9 cellular contexts compared by ENCODE assay signal in genomic region chr7:2821842-2822507, GRCh38. TPM values are rescaled to one million over a fixed set of nuclear protein-coding genes. Genes with fewer than 3 reads are reported as not detected.
DNase-seq lines count a peak whose midpoint lies in the region; ATAC-seq and TF ChIP-seq lines count a peak whose summit lies in the region.
"Had no signal": no experiment of that assay in that cellular context is flagged by ENCODE, and none has a peak within 500 bp of the region (broad histone marks: within the 10 kb centered on the region; RNA-seq: fewer than 3 reads in every experiment).

No MANE protein-coding gene starts in this region.

- H3K27ac ChIP-seq in OCI-LY7 (ENCODE audit: low read depth, low read length, poor library complexity, severe bottlenecking), result peak overlapping the region; percentile 82

- no peaks in the 10 kb centered on the region for H3K36me3 Mint-ChIP-seq in activated naive CD4-positive, alpha-beta T cell treated with anti-CD3 and anti-CD28 coated beads, Interleukin-2, amount 10 ng/mL, durations not matched to agents 7 days and 5 days

- CTCF ChIA-PET in OCI-LY7 (lab: Charles Lee; ENCODE audit: unreplicated experiment), result interaction anchor here (1.0 kb wide), 1 partner anchor 17 kb away, joined by 6 read pairs; no protein-coding TSS in a partner anchor
- CTCF ChIA-PET in activated naive CD4-positive, alpha-beta T cell treated with anti-CD3 and anti-CD28 coated beads, Interleukin-2, amount 10 ng/mL, durations not matched to agents 7 days and 5 days (lab: Charles Lee), result interaction anchor here (1.0 to 1.2 kb wide), 2 partner anchors 11 to 12 kb away, joined by 3 read pairs; no protein-coding TSS in a partner anchor

- H3K9me3 Mint-ChIP-seq in activated naive CD4-positive, alpha-beta T cell treated with anti-CD3 and anti-CD28 coated beads, Interleukin-2, amount 10 ng/mL, durations not matched to agents 7 days and 5 days, result no peaks in the 10 kb centered on the region
- H3K9me3 Mint-ChIP-seq: activated naive CD4-positive, alpha-beta T cell treated with anti-CD3 and anti-CD28 coated beads, Interleukin-2, amount 50 U/mL, for 24 hours had no signal

- peaks cover 82% of the 10 kb centered on the region for H3K79me2 ChIP-seq in OCI-LY7 (ENCODE audit: insufficient read depth, low read depth, low read length)

- H3K4me3 ChIP-seq in AG09309 (ENCODE audit: control insufficient read depth, low read depth, low read length) (no peak overlapping the region), OCI-LY7 (ENCODE audit: low read depth, low read length, poor library complexity, severe bottlenecking) (peak overlapping the region; percentile 54)

- no peaks in the 10 kb centered on the region for H3K9me2 ChIP-seq in OCI-LY7 (ENCODE audit: insufficient read depth, low read length)

- no TSS peak for BruUV-seq in OCI-LY7 (replicated peaks; lab: Mats Ljungman, UMichigan)

- ATAC-seq in GM21786 (IDR thresholded peaks at IDR 0.05; ENCODE audit: unreplicated experiment), result peak; percentile 64

- POLR2A ChIA-PET in OCI-LY7 (lab: Charles Lee), result interaction anchor here (0.6 to 1.8 kb wide), 7 partner anchors 9 to 112 kb away, joined by 3 to 5 read pairs (median 4); no protein-coding TSS in a partner anchor

- no peak overlapping the region for H3K4me3 Mint-ChIP-seq in activated naive CD4-positive, alpha-beta T cell treated with anti-CD3 and anti-CD28 coated beads, Interleukin-2, amount 10 ng/mL, durations not matched to agents 7 days and 5 days
- H3K4me3 Mint-ChIP-seq: activated naive CD4-positive, alpha-beta T cell treated with anti-CD3 and anti-CD28 coated beads, Interleukin-2, amount 50 U/mL, for 24 hours had no signal

- no peak overlapping the region for H3K27ac Mint-ChIP-seq in activated naive CD4-positive, alpha-beta T cell treated with anti-CD3 and anti-CD28 coated beads, Interleukin-2, amount 10 ng/mL, durations not matched to agents 7 days and 5 days
- H3K27ac Mint-ChIP-seq: activated naive CD4-positive, alpha-beta T cell treated with anti-CD3 and anti-CD28 coated beads, Interleukin-2, amount 50 U/mL, for 24 hours had no signal

- intact Hi-C loops in OCI-LY7 (cut with micrococcal nuclease; ENCODE audit: unreplicated experiment), result no loop called here

- no peaks in the 10 kb centered on the region for H4K20me1 ChIP-seq in OCI-LY7 (ENCODE audit: insufficient read depth, low read length)

- DNase-seq in AG09309 (ENCODE audit: low read depth) (peak; percentile 59), OCI-LY7 (ENCODE audit: low spot score) (peak; percentile 81), glomerular endothelial cell (ENCODE audit: extremely low read depth, low read depth, low spot score) (peak; percentile 51), NCI-H446 treated with DMSO at 0.1 percent for 48 hours (lab: John Stamatoyannopoulos, UW) (no peak), NCI-H69 (lab: John Stamatoyannopoulos, UW) (no peak), hippocampal formation (lab: John Stamatoyannopoulos, UW) (no peak)
- DNase-seq in activated naive CD4-positive, alpha-beta T cell treated with anti-CD3 and anti-CD28 coated beads, Interleukin-2, amount 10 ng/mL, durations not matched to agents 7 days and 5 days, result no peak

- TF ChIP-seq CTCF in AG09309 (IDR thresholded peaks at IDR 0.05; ENCODE audit: control insufficient read depth, insufficient read depth, low read depth, low read length, missing control alignments) (no peak), OCI-LY7 (conservative IDR thresholded peaks at IDR 0.05; ENCODE audit: low read length) (no peak)

- no peaks in the 10 kb centered on the region for H3K36me3 ChIP-seq in OCI-LY7 (ENCODE audit: insufficient read depth, low read length)

- H3K4me1 Mint-ChIP-seq in activated naive CD4-positive, alpha-beta T cell treated with anti-CD3 and anti-CD28 coated beads, Interleukin-2, amount 10 ng/mL, durations not matched to agents 7 days and 5 days, result peaks cover 7% of the 10 kb centered on the region

- peak overlapping the region; percentile 4; the same call in 1 of the 2 replicates for H2AFZ ChIP-seq in OCI-LY7 (ENCODE audit: low read length)

- H3K9me3 ChIP-seq in OCI-LY7 (ENCODE audit: low read length), result no peaks in the 10 kb centered on the region

- H3K4me1 ChIP-seq in OCI-LY7 (ENCODE audit: insufficient read depth, low read length, poor library complexity, severe bottlenecking), result peaks cover 64% of the 10 kb centered on the region

- peak overlapping the region; percentile 80 for H3K4me2 ChIP-seq in OCI-LY7 (ENCODE audit: low read length)

- no peaks in the 10 kb centered on the region for H3K27me3 Mint-ChIP-seq in activated naive CD4-positive, alpha-beta T cell treated with anti-CD3 and anti-CD28 coated beads, Interleukin-2, amount 10 ng/mL, durations not matched to agents 7 days and 5 days
- H3K27me3 Mint-ChIP-seq: activated naive CD4-positive, alpha-beta T cell treated with anti-CD3 and anti-CD28 coated beads, Interleukin-2, amount 50 U/mL, for 24 hours had no signal

RNA-seq across cellular contexts. Expression of gene GNA12, which starts 22.1 kb away (rescaled TPM):
- 6.5 and 10.3 TPM in 2 replicates for total RNA-seq in OCI-LY7 (2014; rRNA removed; shearing (Covaris generic))
- total RNA-seq in OCI-LY7 (2022) (35.9 and 36.1 TPM in 2 replicates), glomerular endothelial cell (70.8 and 86.9 TPM in 2 replicates)

Comparison
In these comparisons a context has a peak if more than half of its experiments do, and no peak if none do; other contexts are left out.
1. DNase-seq: peak in AG09309 (single experiment), OCI-LY7 (single experiment) and glomerular endothelial cell (single experiment); none in NCI-H446 treated with DMSO at 0.1 percent for 48 hours (single experiment), NCI-H69 (single experiment), activated naive CD4-positive, alpha-beta T cell treated with anti-CD3 and anti-CD28 coated beads, Interleukin-2, amount 10 ng/mL, durations not matched to agents 7 days and 5 days (single experiment) and hippocampal formation (0 of 2).